In the genomic region with DNA sequence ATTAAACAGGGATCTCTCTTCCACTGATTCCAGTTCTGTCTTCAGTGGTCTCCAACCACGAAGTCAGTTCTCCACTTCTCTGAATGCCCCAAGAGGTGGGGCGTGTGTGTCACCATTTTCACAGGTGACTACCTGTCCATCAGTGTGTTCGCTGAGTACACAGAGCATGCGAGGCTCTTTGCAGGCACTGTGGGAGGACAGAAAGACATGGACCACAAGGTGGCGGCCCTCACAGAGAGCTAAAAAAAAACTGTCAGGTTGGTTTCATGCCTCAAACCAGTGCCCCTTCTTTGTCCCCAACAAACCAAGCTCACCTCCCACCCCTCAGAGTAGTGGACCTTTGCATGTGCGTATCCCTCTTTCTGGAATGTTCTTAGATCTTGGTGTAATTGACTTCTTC, we compare ENCODE assay signal across 22 cellular contexts. TPM values are rescaled to one million over a fixed set of nuclear protein-coding genes. Genes with fewer than 3 reads are reported as not detected.
DNase-seq lines count a peak whose midpoint lies in the region; ATAC-seq, FAIRE-seq and TF ChIP-seq lines count a peak whose summit lies in the region.
"Had no signal": no experiment of that assay in that cellular context is flagged by ENCODE, and none has a peak within 500 bp of the region (broad histone marks: within the 10 kb centered on the region; RNA-seq: fewer than 3 reads in every experiment).

No MANE protein-coding gene starts in this region.

- CTCF ChIA-PET in HepG2 (lab: Yijun Ruan, JAX; ENCODE audit: low intra/inter-chr PET ratio, low total read pairs): interaction anchor here (0.8 to 1.7 kb wide), 2 partner anchors 171 to 352 kb away, joined by 3 to 12 read pairs; no protein-coding TSS in a partner anchor
- CTCF ChIA-PET in H1 (lab: Charles Lee; ENCODE audit: partially characterized antibody): interaction anchor here (0.5 to 3.3 kb wide), 30 partner anchors 8 to 414 kb away, joined by 3 to 16 read pairs (median 4); a partner anchor contains a TSS

- no peaks in the 10 kb centered on the region for H3K27me3 ChIP-seq in HepG2 (ENCODE audit: control insufficient read depth in 1 of 2, insufficient read depth in 2 of 2, low read length in 2 of 2)
- no peaks in the 10 kb centered on the region for H3K27me3 ChIP-seq in right lobe of liver
- no peaks in the 10 kb centered on the region for H3K27me3 ChIP-seq in H1 (replicated peaks in 1 of 4; ENCODE audit: control insufficient read depth in 3 of 4, extremely low read depth in 1 of 4, insufficient read depth in 3 of 4, low read length in 3 of 4)
- no peaks in the 10 kb centered on the region for H3K27me3 ChIP-seq in tibial artery
- H3K27me3 ChIP-seq: body of pancreas, stomach had no signal

- no peak for TF ChIP-seq EP300 in HepG2 (IDR thresholded peaks at IDR 0.05; ENCODE audit: low read depth in 2 of 2, low read length in 2 of 2)
- no peak for TF ChIP-seq EP300 in HepG2 (CRISPR knock-in tag; IDR thresholded peaks at IDR 0.05; ENCODE audit: borderline replicate concordance)
- no peak for TF ChIP-seq EP300 in H1 (IDR thresholded peaks at IDR 0.05; ENCODE audit: borderline replicate concordance in 1 of 2, low read depth in 2 of 2, low read length in 2 of 2)

- no peak overlapping the region for H2BK20ac ChIP-seq in H1 (ENCODE audit: low read length)

- H3K23me2 ChIP-seq in H1 (ENCODE audit: low read depth, low read length): no peaks in the 10 kb centered on the region

- 81% methylated on average over 6 of the region's 6 CpGs for WGBS in HepG2 (ENCODE audit: low lambda C conversion rate)
- 86% methylated on average over 3 of the region's 6 CpGs for WGBS in right lobe of liver (ENCODE audit: insufficient coverage, low coverage, low lambda C conversion rate, missing lambda C conversion rate)
- 84% methylated on average over 6 of the region's 6 CpGs; no CpG with 5 or more reads in 1 of the 2 experiments for WGBS in H1 (ENCODE audit: extremely low coverage in 1 of 2, insufficient coverage in 1 of 2, insufficient read length in 1 of 2, insufficient replicate concordance in 2 of 2, low coverage in 1 of 2, low lambda C conversion rate in 2 of 2, missing lambda C conversion rate in 1 of 2), 2 experiments

- no peak overlapping the region for H3K4me3 Mint-ChIP-seq in activated T-helper 2 cell treated with anti-CD3 and anti-CD28 coated beads, Interferon-gamma antibody, Interleukin-2, Interleukin-4, amounts not matched to agents 10 μg/mL and 5 μg/mL and 100 μg/mL, durations not matched to agents 14 hours and 24 hours and 36 hours (ENCODE audit: low read depth)
- H3K4me3 Mint-ChIP-seq: activated CD4-positive, alpha-beta T cell treated with anti-CD3 and anti-CD28 coated beads, Interleukin-2, amount 10 ng/mL, durations not matched to agents 24 days and 14 days; naive thymus-derived CD8-positive, alpha-beta T cell; T-helper 1 cell treated with Interleukin-12 subunit alpha and Interleukin-12 subunit beta and Interleukin-4 antibody, amounts not matched to agents 30 μg/mL and 1 μg/mL, for 36 hours had no signal

- H3K9ac ChIP-seq in HepG2 (ENCODE audit: insufficient read depth, low read depth, low read length): no peak overlapping the region
- H3K9ac ChIP-seq in H1 (replicated peaks in 1 of 4; ENCODE audit: extremely low read depth in 1 of 4, low read depth in 3 of 4, low read length in 3 of 4): no peak overlapping the region

- H3K56ac ChIP-seq in H1 (replicated peaks; ENCODE audit: insufficient read length, low read depth, low read length): no peak overlapping the region

- H3K18ac ChIP-seq in H1 (ENCODE audit: extremely low read depth, low read length): no peak overlapping the region

- H2AFZ ChIP-seq in HepG2 (ENCODE audit: low read length) (no peak overlapping the region), H1 (ENCODE audit: low read length) (no peak overlapping the region)

- intact Hi-C loops in HepG2 (cut with micrococcal nuclease; ENCODE audit: unreplicated experiment) (no loop called here), right lobe of liver (cut with DNase I) (no loop called here), tibial artery (cut with DNase I; ENCODE audit: low total_unique reads) (no loop called here)
- intact Hi-C loops in activated T-helper 2 cell treated with anti-CD3 and anti-CD28 coated beads, Interferon-gamma antibody, Interleukin-2, Interleukin-4, amounts not matched to agents 10 μg/mL and 5 μg/mL and 100 μg/mL, durations not matched to agents 14 hours and 24 hours and 36 hours (cut with micrococcal nuclease): no loop called here

- H3K36me3 Mint-ChIP-seq in activated T-helper 2 cell treated with anti-CD3 and anti-CD28 coated beads, Interferon-gamma antibody, Interleukin-2, Interleukin-4, amounts not matched to agents 10 μg/mL and 5 μg/mL and 100 μg/mL, durations not matched to agents 14 hours and 24 hours and 36 hours (ENCODE audit: low read depth): no peaks in the 10 kb centered on the region

- no peaks in the 10 kb centered on the region for H3K27me3 Mint-ChIP-seq in activated T-helper 2 cell treated with anti-CD3 and anti-CD28 coated beads, Interferon-gamma antibody, Interleukin-2, Interleukin-4, amounts not matched to agents 10 μg/mL and 5 μg/mL and 100 μg/mL, durations not matched to agents 14 hours and 24 hours and 36 hours (ENCODE audit: low read depth)
- H3K27me3 Mint-ChIP-seq: activated CD4-positive, alpha-beta T cell treated with anti-CD3 and anti-CD28 coated beads, Interleukin-2, amount 10 ng/mL, durations not matched to agents 24 days and 14 days had no signal

- peaks cover 2% of the 10 kb centered on the region for H3K79me1 ChIP-seq in H1 (ENCODE audit: low read depth, low read length)

- H2BK15ac ChIP-seq in H1 (ENCODE audit: low read length): no peak overlapping the region

- TF ChIP-seq CTCF in HepG2 (CRISPR knock-in tag; IDR thresholded peaks at IDR 0.05) (peak; percentile 62), right lobe of liver (IDR thresholded peaks at IDR 0.05) (peak in 1 of 4 donors; percentile 4), NB4 (IDR thresholded peaks at IDR 0.05; ENCODE audit: low read depth, low read length) (peak; percentile 25), H1 (IDR thresholded peaks at IDR 0.05; ENCODE audit: control extremely low read depth in 1 of 3, insufficient read depth in 1 of 3, low read depth in 1 of 3, low read length in 3 of 3) (peak; percentile 33 to 45 (median 39); a peak in 3 of 4 replicates), tibial artery (IDR thresholded peaks at IDR 0.05) (no peak)

- no peak overlapping the region for H3K27ac Mint-ChIP-seq in activated T-helper 2 cell treated with anti-CD3 and anti-CD28 coated beads, Interferon-gamma antibody, Interleukin-2, Interleukin-4, amounts not matched to agents 10 μg/mL and 5 μg/mL and 100 μg/mL, durations not matched to agents 14 hours and 24 hours and 36 hours
- H3K27ac Mint-ChIP-seq: activated CD4-positive, alpha-beta T cell treated with anti-CD3 and anti-CD28 coated beads, Interleukin-2, amount 10 ng/mL, durations not matched to agents 24 days and 14 days; T-helper 1 cell treated with Interleukin-12 subunit alpha and Interleukin-12 subunit beta and Interleukin-4 antibody, amounts not matched to agents 30 μg/mL and 1 μg/mL, for 36 hours had no signal

- no peak overlapping the region for H3K23ac ChIP-seq in H1 (ENCODE audit: insufficient read length)

- H3K36me3 ChIP-seq in HepG2 (replicated peaks in 1 of 2; ENCODE audit: control insufficient read depth in 1 of 2, insufficient read depth in 2 of 2, low read length in 2 of 2): peaks cover 0 to 5% of the 10 kb centered on the region in 2 experiments; a peak in 4 of 5 replicates
- no peaks in the 10 kb centered on the region for H3K36me3 ChIP-seq in right lobe of liver
- no peaks in the 10 kb centered on the region for H3K36me3 ChIP-seq in H1 (ENCODE audit: control insufficient read depth in 2 of 4, insufficient read depth in 4 of 4, low read length in 3 of 4)
- peaks cover 0 to 4% (median 0%) of the 10 kb centered on the region in 3 donors for H3K36me3 ChIP-seq in tibial artery

- H3K4me3 ChIP-seq in HepG2 (replicated peaks in 1 of 3; ENCODE audit: insufficient read depth in 1 of 3, low read depth in 2 of 3, low read length in 3 of 3): no peak overlapping the region
- no peak overlapping the region for H3K4me3 ChIP-seq in right lobe of liver
- H3K4me3 ChIP-seq in NB4 (ENCODE audit: low read depth, low read length): no peak overlapping the region
- no peak overlapping the region for H3K4me3 ChIP-seq in H1 (ENCODE audit: extremely low read depth in 1 of 4, insufficient read depth in 2 of 4, low read depth in 3 of 4, low read length in 4 of 4)
- no peak overlapping the region for H3K4me3 ChIP-seq in tibial artery
- H3K4me3 ChIP-seq: A549, body of pancreas, coronary artery, stomach had no signal

- H3K4me2 ChIP-seq in HepG2 (ENCODE audit: low read depth, low read length) (no peak overlapping the region), H1 (ENCODE audit: insufficient read depth in 1 of 2, low read depth in 2 of 2, low read length in 2 of 2) (no peak overlapping the region)
- H3K4me2 ChIP-seq: A549 had no signal

- in situ Hi-C loops in HepG2 (cut with HindIII; ENCODE audit: extremely low pct_ligation_motif_present, low pct_unique_long_range_greater_than_20kb): no loop called here

- peak; percentile 38; the same call in 1 of the 2 replicates for TF ChIP-seq RAD21 in HepG2 (CRISPR knock-in tag; IDR thresholded peaks at IDR 0.05)
- TF ChIP-seq RAD21 in H1 (IDR thresholded peaks at IDR 0.05 in 1 of 2, conservative IDR thresholded peaks at IDR 0.05 in 1 of 2; ENCODE audit: low read depth in 2 of 2, low read length in 2 of 2): peak; percentile 36 to 52; a peak in 3 of 4 replicates

- H4K20me1 ChIP-seq in HepG2 (ENCODE audit: insufficient read depth, low read length) (peaks cover 72% of the 10 kb centered on the region), H1 (replicated peaks in 1 of 2; ENCODE audit: control insufficient read depth in 1 of 2, insufficient read depth in 2 of 2, low read length in 2 of 2) (no peaks in the 10 kb centered on the region)

- POLR2A ChIA-PET in HepG2 (lab: Yijun Ruan, JAX) (interaction anchor here (1.3 to 1.7 kb wide), 2 partner anchors 12 to 177 kb away, joined by 3 to 5 read pairs; a partner anchor contains a TSS), H1 (lab: Charles Lee; ENCODE audit: partially characterized antibody) (interaction anchor here (1.0 to 1.6 kb wide), 2 partner anchors 10 to 186 kb away, joined by 3 to 4 read pairs; no protein-coding TSS in a partner anchor)

- no peak overlapping the region for H2AK5ac ChIP-seq in H1 (ENCODE audit: low read depth, low read length)

- BruUV-seq in HepG2 (replicated peaks; lab: Mats Ljungman, UMichigan): no TSS peak

- H3K4me1 ChIP-seq in HepG2 (ENCODE audit: insufficient read depth, low read length) (peaks cover 17% of the 10 kb centered on the region), right lobe of liver (no peaks in the 10 kb centered on the region), H1 (replicated peaks in 1 of 4; ENCODE audit: control insufficient read depth in 3 of 4, insufficient read depth in 4 of 4, low read length in 3 of 4) (peaks cover 0 to 4% (median 0%) of the 10 kb centered on the region in 4 experiments; a peak in 1 of 7 replicates), tibial artery (peaks cover 0 to 77% (median 42%) of the 10 kb centered on the region in 4 donors)
- H3K4me1 ChIP-seq: A549, body of pancreas had no signal

- peaks cover 5% of the 10 kb centered on the region for H3K9me3 Mint-ChIP-seq in activated T-helper 2 cell treated with anti-CD3 and anti-CD28 coated beads, Interferon-gamma antibody, Interleukin-2, Interleukin-4, amounts not matched to agents 10 μg/mL and 5 μg/mL and 100 μg/mL, durations not matched to agents 14 hours and 24 hours and 36 hours
- H3K9me3 Mint-ChIP-seq: T-helper 1 cell treated with Interleukin-12 subunit alpha and Interleukin-12 subunit beta and Interleukin-4 antibody, amounts not matched to agents 30 μg/mL and 1 μg/mL, for 36 hours had no signal

- H3K79me2 ChIP-seq in HepG2 (ENCODE audit: insufficient read depth, low read length): peaks cover 47% of the 10 kb centered on the region
- no peaks in the 10 kb centered on the region; a peak in 1 of 4 replicates for H3K79me2 ChIP-seq in H1 (ENCODE audit: control insufficient read depth in 1 of 2, insufficient read depth in 2 of 2, low read length in 2 of 2)

- peaks cover 5% of the 10 kb centered on the region; the same call in 1 of the 2 replicates for H3K9me3 ChIP-seq in HepG2 (ENCODE audit: low read length)
- H3K9me3 ChIP-seq in right lobe of liver: no peaks in the 10 kb centered on the region
- peaks cover 6 to 12% of the 10 kb centered on the region in 2 experiments; a peak in 3 of 4 replicates for H3K9me3 ChIP-seq in H1 (ENCODE audit: insufficient read depth in 2 of 2, low read depth in 1 of 2, low read length in 1 of 2)
- no peaks in the 10 kb centered on the region for H3K9me3 ChIP-seq in tibial artery
- H3K9me3 ChIP-seq: A549 had no signal

- no peak overlapping the region for H2BK12ac ChIP-seq in H1 (ENCODE audit: low read depth, low read length)

- no peak overlapping the region for H2BK5ac ChIP-seq in H1 (ENCODE audit: low read depth, low read length)

- H2BK120ac ChIP-seq in H1 (replicated peaks; ENCODE audit: low read depth, low read length): no peak overlapping the region

- no peak for TF ChIP-seq POLR2A in HepG2 (IDR thresholded peaks at IDR 0.05; ENCODE audit: insufficient read depth in 1 of 2, low read depth in 2 of 2, low read length in 2 of 2)
- no peak for TF ChIP-seq POLR2A in right lobe of liver (IDR thresholded peaks at IDR 0.05)
- TF ChIP-seq POLR2A in NB4 (IDR thresholded peaks at IDR 0.05; ENCODE audit: extremely low read depth, insufficient read length): no peak
- TF ChIP-seq POLR2A in H1 (IDR thresholded peaks at IDR 0.05; ENCODE audit: control extremely low read depth in 1 of 2, low read depth in 2 of 2, low read length in 2 of 2): no peak

- no peak overlapping the region for H4K5ac ChIP-seq in H1 (ENCODE audit: insufficient read length, low read depth, low read length)

- H4K8ac ChIP-seq in H1 (ENCODE audit: extremely low read depth, insufficient read depth, low read length): no peak overlapping the region

- peak; percentile 69 for ATAC-seq in HepG2
- no peak for ATAC-seq in right lobe of liver
- ATAC-seq in HG02623 (IDR thresholded peaks at IDR 0.05; ENCODE audit: unreplicated experiment): no peak
- ATAC-seq: body of pancreas; naive thymus-derived CD8-positive, alpha-beta T cell had no signal

- H3K4me1 Mint-ChIP-seq in activated T-helper 2 cell treated with anti-CD3 and anti-CD28 coated beads, Interferon-gamma antibody, Interleukin-2, Interleukin-4, amounts not matched to agents 10 μg/mL and 5 μg/mL and 100 μg/mL, durations not matched to agents 14 hours and 24 hours and 36 hours (ENCODE audit: low read depth): no peaks in the 10 kb centered on the region

- H3K27ac ChIP-seq in HepG2 (ENCODE audit: extremely low read length, insufficient read depth, low read length) (no peak overlapping the region), right lobe of liver (no peak overlapping the region), H1 (ENCODE audit: low read depth, low read length) (no peak overlapping the region), tibial artery (peak overlapping the region in 1 of 2 donors; percentile 93)
- H3K27ac ChIP-seq: A549, body of pancreas, stomach had no signal

- no peak overlapping the region for H4K91ac ChIP-seq in H1 (replicated peaks; ENCODE audit: insufficient read length, low read length)

- FAIRE-seq in HepG2 (lab: Jason Lieb, UNC) (peak; percentile 66), H1 (lab: Jason Lieb, UNC) (no peak)
- FAIRE-seq: A549 had no signal

- DNase-seq in HepG2 (ENCODE audit: low spot score): no peak
- DNase-seq in right lobe of liver: no peak
- DNase-seq in NB4 (ENCODE audit: low read depth): peak; percentile 11
- no peak for DNase-seq in H1 (ENCODE audit: low read depth in 1 of 2, low spot score in 2 of 2)
- DNase-seq in tibial artery: no peak
- no peak for DNase-seq in NCI-H524 (lab: John Stamatoyannopoulos, UW)
- DNase-seq in activated T-helper 2 cell treated with anti-CD3 and anti-CD28 coated beads, Interferon-gamma antibody, Interleukin-2, Interleukin-4, amounts not matched to agents 10 μg/mL and 5 μg/mL and 100 μg/mL, durations not matched to agents 14 hours and 24 hours and 36 hours (ENCODE audit: low spot score): no peak
- DNase-seq: activated CD4-positive, alpha-beta T cell treated with anti-CD3 and anti-CD28 coated beads, Interleukin-2, amount 10 ng/mL, durations not matched to agents 24 days and 14 days; activated CD8-positive, alpha-beta memory T cell treated with anti-CD3 and anti-CD28 coated beads, Interleukin-2, amount 50 U/mL, for 4 hours; activated effector memory CD4-positive, alpha-beta T cell treated with Interleukin-2 at 50 U/mL for 16 hours; body of pancreas; glutamatergic neuron; naive thymus-derived CD8-positive, alpha-beta T cell; NCI-H1105 treated with DMSO at 0.1 percent for 48 hours; NK-92 treated with Interleukin-12 subunit alpha and Interleukin-12 subunit beta, amount 100 ng/mL, for 24 hours; retina; stimulated activated CD4-positive, alpha-beta T cell treated with anti-CD3 and anti-CD28 coated beads, Interleukin-15, amount 100 ng/mL, for 24 hours; stomach had no signal

- no peak overlapping the region for H3K14ac ChIP-seq in H1 (ENCODE audit: insufficient read length)

- no peak overlapping the region for H3K4ac ChIP-seq in H1 (replicated peaks; ENCODE audit: insufficient read length, low read depth, low read length)

RNA-seq across cellular contexts. Expression of a gene that starts 13.8 kb away (rescaled TPM):
- 13.4 and 24.6 TPM in 2 replicates for total RNA-seq in HepG2 (2016; rRNA removed; fragmentation: Illumina TruSeq; extraction: Trizol)
- 9.2 and 9.9 TPM in 2 replicates for total RNA-seq in HepG2 (2016; cell fraction: cytosol; rRNA removed; fragmentation: Illumina TruSeq; extraction: Trizol; ENCODE audit: low read depth)
- total RNA-seq in HepG2 (2016; cell fraction: insoluble cytoplasmic fraction; rRNA removed; fragmentation: Illumina TruSeq; extraction: Trizol): 11.7 and 21.4 TPM in 2 replicates
- total RNA-seq in HepG2 (2016; cell fraction: membrane; rRNA removed; fragmentation: Illumina TruSeq; extraction: Trizol): 11.9 and 13.5 TPM in 2 replicates
- total RNA-seq in HepG2 (2016; cell fraction: nucleus; rRNA removed; fragmentation: Illumina TruSeq; extraction: Trizol): 17.1 and 22.3 TPM in 2 replicates
- polyA plus RNA-seq in HepG2 (2011; rRNA removed): 84.4 and 91.2 TPM in 2 replicates
- 59.1 and 63.8 TPM in 2 replicates for polyA plus RNA-seq in HepG2 (2011; cell fraction: cytosol; rRNA removed)
- polyA plus RNA-seq in HepG2 (2011; cell fraction: nucleus; rRNA removed): 25.3 and 26.7 TPM in 2 replicates
- polyA plus RNA-seq in HepG2 (2012): 79.6 and 88.1 TPM in 2 replicates
- polyA plus RNA-seq in HepG2 (2016; cell fraction: cytosol; fragmentation: Illumina TruSeq; extraction: Trizol; ENCODE audit: low read depth): 25.1 and 29.9 TPM in 2 replicates
- 19.9 and 21.5 TPM in 2 replicates for polyA plus RNA-seq in HepG2 (2016; cell fraction: insoluble cytoplasmic fraction; fragmentation: Illumina TruSeq; extraction: Trizol; ENCODE audit: low read depth)
- 20.0 and 21.7 TPM in 2 replicates for polyA plus RNA-seq in HepG2 (2016; cell fraction: membrane; fragmentation: Illumina TruSeq; extraction: Trizol; ENCODE audit: low read depth)
- polyA plus RNA-seq in HepG2 (2016; cell fraction: nucleus; fragmentation: Illumina TruSeq; extraction: Trizol; ENCODE audit: insufficient read depth, low read depth): 44.6 and 45.3 TPM in 2 replicates
- 185 and 354 TPM in 2 replicates for polyA minus RNA-seq in HepG2 (2011; rRNA and poly(A)+ RNA removed; ENCODE audit: low replicate concordance)
- polyA minus RNA-seq in HepG2 (2011; cell fraction: cytosol; rRNA and poly(A)+ RNA removed): 33.1 and 45.3 TPM in 2 replicates
- 34.7 and 36.2 TPM in 2 replicates for polyA minus RNA-seq in HepG2 (2011; cell fraction: nucleus; rRNA and poly(A)+ RNA removed)
- total RNA-seq in right lobe of liver: 10 to 100 TPM; 38.5 to 95.6 (median 58.4) TPM
- 21.8 and 22.6 TPM in 2 replicates for total RNA-seq in H1 (2021; fragmentation: NEBNext Ultra II Directional; extraction: Animal tissue kit (Norgen Biotek cat#: 25700))
- polyA plus RNA-seq in H1 (2011; rRNA removed): 13.5 and 23.3 TPM in 2 replicates
- polyA plus RNA-seq in H1 (2011; cell fraction: cytosol; rRNA removed): 8.8 TPM
- 17.4 TPM for polyA plus RNA-seq in H1 (2011; cell fraction: nucleus; rRNA removed)
- 18.9 to 24.7 TPM (median 22.2 TPM) in 4 replicates for polyA plus RNA-seq in H1 (2012, experiment 1 of 2)
- polyA plus RNA-seq in H1 (2012, experiment 2 of 2): 13.7 TPM
- 22.0 TPM for polyA plus RNA-seq in H1 (2013, experiment 1 of 2)
- polyA plus RNA-seq in H1 (2013, experiment 2 of 2): 23.3 TPM
- polyA minus RNA-seq in H1 (2011; rRNA and poly(A)+ RNA removed): 36.1 and 42.7 TPM in 2 replicates
- 13.1 TPM for polyA minus RNA-seq in H1 (2011; cell fraction: cytosol; rRNA and poly(A)+ RNA removed)
- polyA minus RNA-seq in H1 (2011; cell fraction: nucleus; rRNA and poly(A)+ RNA removed): 8.5 TPM
- 0.09 TPM in 1 of 2 replicates, not detected in the other for total RNA-seq in activated T-helper 2 cell treated with anti-CD3 and anti-CD28 coated beads, Interferon-gamma antibody, Interleukin-2, Interleukin-4, amounts not matched to agents 10 μg/mL and 5 μg/mL and 100 μg/mL, durations not matched to agents 14 hours and 24 hours and 36 hours
- total RNA-seq: activated CD4-positive, alpha-beta T cell treated with anti-CD3 and anti-CD28 coated beads, Interleukin-2, amount 10 ng/mL, durations not matched to agents 24 days and 14 days; naive thymus-derived CD8-positive, alpha-beta T cell had no signal
- polyA plus RNA-seq: naive thymus-derived CD8-positive, alpha-beta T cell had no signal

Comparison
In these comparisons a context has a peak if more than half of its experiments do, and no peak if none do; other contexts are left out.
1. CTCF ChIP-seq: peak in HepG2 (single experiment), NB4 (single experiment) and H1 (3 of 3); none in tibial artery (0 of 2).